Comparison of ENCODE assay signal across 9 cellular contexts in the genomic region with DNA sequence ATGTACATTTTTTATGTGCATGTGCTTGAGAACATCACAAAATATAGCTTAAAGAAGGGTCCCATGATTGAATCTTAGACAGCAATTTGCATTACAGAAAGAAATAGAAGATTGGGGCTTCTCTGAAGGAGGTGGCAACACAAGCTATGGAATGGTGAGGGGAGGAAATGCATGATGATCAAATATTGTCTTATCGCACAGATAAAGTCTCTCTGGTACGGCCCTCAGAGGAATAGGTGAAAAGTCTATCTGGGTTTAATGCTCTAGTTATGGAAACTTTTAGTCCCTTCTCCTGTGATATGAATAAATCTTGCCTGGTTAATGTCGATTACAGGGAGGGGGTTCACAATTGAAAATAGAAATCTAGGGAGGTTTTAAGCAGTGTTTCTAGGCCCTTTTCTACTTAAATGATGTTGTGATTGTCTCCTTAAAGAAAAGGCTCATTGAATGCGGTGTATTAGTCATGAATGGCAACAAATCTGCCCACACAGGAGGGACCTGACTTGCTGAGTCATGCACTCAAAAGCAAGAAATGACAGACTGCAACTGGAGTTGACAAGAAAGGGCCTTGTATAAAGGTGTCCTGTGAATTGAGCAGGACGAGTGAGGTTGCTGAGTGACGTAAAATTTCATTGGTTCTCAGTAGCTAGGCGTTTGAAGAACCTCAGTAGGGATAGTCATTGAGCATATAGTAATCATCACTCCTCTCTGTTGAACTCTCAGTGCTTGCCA.
A peak's percentile ranks its signal among the peaks of the same experiment; 100 is the strongest.
DNase-seq lines count a peak whose midpoint lies in the region; ATAC-seq and TF ChIP-seq lines count a peak whose summit lies in the region.
"Had no signal": no experiment of that assay in that cellular context is flagged by ENCODE, and none has a peak within 500 bp of the region (broad histone marks: within the 10 kb centered on the region; RNA-seq: fewer than 3 reads in every experiment).

No MANE protein-coding gene starts in this region.

- no peak overlapping the region for H3K27ac ChIP-seq in Panc1 (ENCODE audit: low read length)
- H3K27ac ChIP-seq in body of pancreas, result no peak overlapping the region
- no peak overlapping the region for H3K27ac ChIP-seq in gastrocnemius medialis
- H3K27ac ChIP-seq: HL-60 had no signal

- POLR2A ChIA-PET in Panc1 (lab: Charles Lee), result no interaction called here

- peak; percentile 55 for DNase-seq in DMS53 treated with DMSO at 0.1 percent for 48 hours (lab: John Stamatoyannopoulos, UW; ENCODE audit: unreplicated experiment)
- DNase-seq in HCEC 1CT, result peak; percentile 52
- no peak for DNase-seq in Panc1 (ENCODE audit: low read depth, low spot score)
- peak; percentile 54 for DNase-seq in glomerular visceral epithelial cell (ENCODE audit: extremely low spot score)
- no peak for DNase-seq in effector CD4-positive, alpha-beta T cell
- DNase-seq in body of pancreas, result no peak
- no peak for DNase-seq in gastrocnemius medialis

- TF ChIP-seq POLR2A in body of pancreas (IDR thresholded peaks at IDR 0.05), result no peak
- no peak for TF ChIP-seq POLR2A in gastrocnemius medialis (IDR thresholded peaks at IDR 0.05)

- no TSS peak for BruUV-seq in Panc1 (replicated peaks; lab: Mats Ljungman, UMichigan)

- WGBS in body of pancreas, 2 donors, result 73 to 82% methylated on average over 7 of the region's 7 CpGs

- no peak overlapping the region for H3K4me3 ChIP-seq in Panc1 (ENCODE audit: low read depth in 2 of 2, low read length in 2 of 2)
- no peak overlapping the region for H3K4me3 ChIP-seq in body of pancreas
- H3K4me3 ChIP-seq in gastrocnemius medialis, result no peak overlapping the region

- H3K36me3 ChIP-seq in Panc1 (ENCODE audit: control insufficient read depth, insufficient read depth, low read length) (no peaks in the 10 kb centered on the region), body of pancreas (replicated peaks in 1 of 2; ENCODE audit: insufficient read depth in 1 of 2, low read depth in 2 of 2) (no peaks in the 10 kb centered on the region), gastrocnemius medialis (no peaks in the 10 kb centered on the region)

- H3K4me1 ChIP-seq in Panc1 (ENCODE audit: control insufficient read depth, insufficient read depth, low read length) (no peaks in the 10 kb centered on the region), body of pancreas (no peaks in the 10 kb centered on the region), gastrocnemius medialis (no peaks in the 10 kb centered on the region)

- H3K27me3 ChIP-seq in Panc1 (ENCODE audit: control insufficient read depth, insufficient read depth, low read length) (no peaks in the 10 kb centered on the region), body of pancreas (no peaks in the 10 kb centered on the region), gastrocnemius medialis (no peaks in the 10 kb centered on the region)

- H3K9me3 ChIP-seq in Panc1 (ENCODE audit: control insufficient read depth, insufficient read depth, low read depth, low read length) (no peaks in the 10 kb centered on the region), body of pancreas (no peaks in the 10 kb centered on the region), gastrocnemius medialis (no peaks in the 10 kb centered on the region)

- in situ Hi-C loops in Panc1 (cut with HindIII; ENCODE audit: low pct_unique_long_range_greater_than_20kb, low sequenced_read_pairs), result no loop called here
- in situ Hi-C loops in gastrocnemius medialis (cut with MboI; ENCODE audit: low sequenced_read_pairs in 4 of 4), result no loop called here

- CTCF ChIA-PET in Panc1 (lab: Charles Lee), result no interaction called here

- ATAC-seq in Panc1 (peak; percentile 72; the same call in 1 of the 2 replicates), body of pancreas (no peak), GM19324 (IDR thresholded peaks at IDR 0.05; ENCODE audit: low FRiP score, unreplicated experiment) (no peak), gastrocnemius medialis (no peak)

- intact Hi-C loops in Panc1 (cut with micrococcal nuclease; ENCODE audit: unreplicated experiment) (no loop called here), body of pancreas (cut with DNase I) (no loop called here), gastrocnemius medialis (cut with DNase I; ENCODE audit: low total_unique reads) (no loop called here)

- no peak for TF ChIP-seq CTCF in Panc1 (IDR thresholded peaks at IDR 0.05)
- no peak for TF ChIP-seq CTCF in body of pancreas (IDR thresholded peaks at IDR 0.05)
- no peak for TF ChIP-seq CTCF in gastrocnemius medialis (IDR thresholded peaks at IDR 0.05 in 4 of 5, conservative IDR thresholded peaks at IDR 0.05 in 1 of 5)

Comparison
In these comparisons a context has a peak if more than half of its experiments do, and no peak if none do; other contexts are left out.
1. DNase-seq: peak in DMS53 treated with DMSO at 0.1 percent for 48 hours (single experiment), HCEC 1CT (single experiment) and glomerular visceral epithelial cell (single experiment); none in Panc1 (single experiment), effector CD4-positive, alpha-beta T cell (single experiment), body of pancreas (0 of 4) and gastrocnemius medialis (0 of 2).